ENCODE assay signal across 12 cellular contexts in genomic region chr15:90667063-90667754, GRCh38. TPM values are rescaled to one million over a fixed set of nuclear protein-coding genes. Genes with fewer than 3 reads are reported as not detected.
A peak's percentile ranks its signal among the peaks of the same experiment; 100 is the strongest.
DNase-seq lines count a peak whose midpoint lies in the region; ATAC-seq, FAIRE-seq and TF ChIP-seq lines count a peak whose summit lies in the region.
"Had no signal": no experiment of that assay in that cellular context is flagged by ENCODE, and none has a peak within 500 bp of the region (broad histone marks: within the 10 kb centered on the region; RNA-seq: fewer than 3 reads in every experiment).

No MANE protein-coding gene starts in this region.

- H3K9me3 ChIP-seq in small intestine (ENCODE audit: control insufficient read depth, low read depth), result no peaks in the 10 kb centered on the region
- H3K9me3 ChIP-seq: left lung, psoas muscle had no signal

- WGBS in small intestine, 3 donors, result 44 to 72% (median 56%) methylated on average over 8 of the region's 8 CpGs

- FAIRE-seq in small intestine (lab: Jason Lieb, UNC), result no peak

- peaks cover 29% of the 10 kb centered on the region for H3K27me3 Mint-ChIP-seq in activated T-cell treated with anti-CD3 and anti-CD28 coated beads, Interleukin-2, amount 50 U/mL, for 4 hours (ENCODE audit: low read depth)
- peaks cover 3% of the 10 kb centered on the region for H3K27me3 Mint-ChIP-seq in dendritic cell treated with granulocyte-macrophage colony-stimulating factor and Interleukin-4, amounts not matched to agents 40 ng/mL and 50 ng/mL, for 4 days

- no peak for TF ChIP-seq CTCF in NB4 (IDR thresholded peaks at IDR 0.05; ENCODE audit: low read depth, low read length)

- DNase-seq in activated T-cell treated with anti-CD3 and anti-CD28 coated beads, Interleukin-2, amount 50 U/mL, for 4 hours, result no peak
- DNase-seq in activated T-cell treated with anti-CD3 and anti-CD28 coated beads for 4 hours (no peak), NB4 (ENCODE audit: low read depth) (peak; percentile 53), small intestine (peak; percentile 75), DMS114 treated with DMSO at 0.1 percent for 48 hours (lab: John Stamatoyannopoulos, UW; ENCODE audit: unreplicated experiment) (no peak)
- DNase-seq: left lung, NCI-H2107, psoas muscle had no signal

- intact Hi-C loops in dendritic cell treated with granulocyte-macrophage colony-stimulating factor and Interleukin-4, amounts not matched to agents 40 ng/mL and 50 ng/mL, for 4 days (cut with micrococcal nuclease), result no loop called here

- no peak overlapping the region for H3K4me3 ChIP-seq in NB4 (ENCODE audit: low read depth, low read length)
- no peak overlapping the region for H3K4me3 ChIP-seq in small intestine (ENCODE audit: low read depth in 1 of 2, low read length in 2 of 2)
- H3K4me3 ChIP-seq: coronary artery, left lung, psoas muscle had no signal

- H3K27ac Mint-ChIP-seq in dendritic cell treated with granulocyte-macrophage colony-stimulating factor and Interleukin-4, amounts not matched to agents 40 ng/mL and 50 ng/mL, for 4 days, result peak overlapping the region; percentile 1

- no peak for TF ChIP-seq POLR2A in NB4 (IDR thresholded peaks at IDR 0.05; ENCODE audit: extremely low read depth, insufficient read length)

- H3K36me3 ChIP-seq in small intestine (ENCODE audit: control insufficient read depth in 2 of 2, insufficient read depth in 2 of 2, low read length in 2 of 2), result no peaks in the 10 kb centered on the region
- H3K36me3 ChIP-seq: left lung had no signal

- no peaks in the 10 kb centered on the region for H3K4me1 ChIP-seq in small intestine (ENCODE audit: control insufficient read depth in 2 of 2, insufficient read depth in 1 of 2, low read depth in 1 of 2, low read length in 1 of 2)

- H3K4me1 Mint-ChIP-seq in activated T-cell treated with anti-CD3 and anti-CD28 coated beads, Interleukin-2, amount 50 U/mL, for 4 hours (ENCODE audit: low read depth), result peaks cover 26% of the 10 kb centered on the region
- H3K4me1 Mint-ChIP-seq in dendritic cell treated with granulocyte-macrophage colony-stimulating factor and Interleukin-4, amounts not matched to agents 40 ng/mL and 50 ng/mL, for 4 days (ENCODE audit: low read depth), result peaks cover 40% of the 10 kb centered on the region

- H3K27ac ChIP-seq in small intestine (ENCODE audit: low read depth in 1 of 2, low read length in 1 of 2), result no peak overlapping the region
- H3K27ac ChIP-seq: coronary artery, left lung, psoas muscle had no signal

- H3K9me3 Mint-ChIP-seq in activated T-cell treated with anti-CD3 and anti-CD28 coated beads, Interleukin-2, amount 50 U/mL, for 4 hours, result no peaks in the 10 kb centered on the region
- no peaks in the 10 kb centered on the region for H3K9me3 Mint-ChIP-seq in dendritic cell treated with granulocyte-macrophage colony-stimulating factor and Interleukin-4, amounts not matched to agents 40 ng/mL and 50 ng/mL, for 4 days

- ATAC-seq in activated T-cell treated with anti-CD3 and anti-CD28 coated beads, Interleukin-2, amount 50 U/mL, for 4 hours, result no peak
- ATAC-seq in esophagus mucosa (no peak), HG02798 (IDR thresholded peaks at IDR 0.05; ENCODE audit: poor library complexity, unreplicated experiment) (no peak)
- ATAC-seq: left lung, psoas muscle had no signal

- H3K36me3 Mint-ChIP-seq in activated T-cell treated with anti-CD3 and anti-CD28 coated beads, Interleukin-2, amount 50 U/mL, for 4 hours (ENCODE audit: insufficient read depth), result no peaks in the 10 kb centered on the region
- peaks cover 13% of the 10 kb centered on the region for H3K36me3 Mint-ChIP-seq in dendritic cell treated with granulocyte-macrophage colony-stimulating factor and Interleukin-4, amounts not matched to agents 40 ng/mL and 50 ng/mL, for 4 days (ENCODE audit: low read depth)

- H3K4me3 Mint-ChIP-seq in activated T-cell treated with anti-CD3 and anti-CD28 coated beads, Interleukin-2, amount 50 U/mL, for 4 hours, result peak overlapping the region; percentile 64
- H3K4me3 Mint-ChIP-seq in dendritic cell treated with granulocyte-macrophage colony-stimulating factor and Interleukin-4, amounts not matched to agents 40 ng/mL and 50 ng/mL, for 4 days, result no peak overlapping the region

- H3K27me3 ChIP-seq in small intestine (ENCODE audit: control insufficient read depth in 2 of 2, insufficient read depth in 2 of 2, low read length in 2 of 2), result no peaks in the 10 kb centered on the region
- H3K27me3 ChIP-seq: left lung had no signal

RNA-seq across cellular contexts. Expression of gene BLM, which starts 49.9 kb away (rescaled TPM):
- 10 to 100 TPM; 21.4 to 25.6 (median 23.5) TPM for total RNA-seq in activated T-cell treated with anti-CD3 and anti-CD28 coated beads, Interleukin-2, amount 50 U/mL, for 4 hours
- 1 to 10 TPM; 1.6 to 4.7 (median 1.9) TPM for polyA plus RNA-seq in small intestine
- total RNA-seq in esophagus mucosa, result 4.3 TPM

Comparison
In these comparisons a context has a peak if more than half of its experiments do, and no peak if none do; other contexts are left out.
1. DNase-seq: peak in NB4 (single experiment) and small intestine (single experiment); none in activated T-cell treated with anti-CD3 and anti-CD28 coated beads, Interleukin-2, amount 50 U/mL, for 4 hours (single experiment), activated T-cell treated with anti-CD3 and anti-CD28 coated beads for 4 hours (single experiment) and DMS114 treated with DMSO at 0.1 percent for 48 hours (single experiment).